In the genomic region with DNA sequence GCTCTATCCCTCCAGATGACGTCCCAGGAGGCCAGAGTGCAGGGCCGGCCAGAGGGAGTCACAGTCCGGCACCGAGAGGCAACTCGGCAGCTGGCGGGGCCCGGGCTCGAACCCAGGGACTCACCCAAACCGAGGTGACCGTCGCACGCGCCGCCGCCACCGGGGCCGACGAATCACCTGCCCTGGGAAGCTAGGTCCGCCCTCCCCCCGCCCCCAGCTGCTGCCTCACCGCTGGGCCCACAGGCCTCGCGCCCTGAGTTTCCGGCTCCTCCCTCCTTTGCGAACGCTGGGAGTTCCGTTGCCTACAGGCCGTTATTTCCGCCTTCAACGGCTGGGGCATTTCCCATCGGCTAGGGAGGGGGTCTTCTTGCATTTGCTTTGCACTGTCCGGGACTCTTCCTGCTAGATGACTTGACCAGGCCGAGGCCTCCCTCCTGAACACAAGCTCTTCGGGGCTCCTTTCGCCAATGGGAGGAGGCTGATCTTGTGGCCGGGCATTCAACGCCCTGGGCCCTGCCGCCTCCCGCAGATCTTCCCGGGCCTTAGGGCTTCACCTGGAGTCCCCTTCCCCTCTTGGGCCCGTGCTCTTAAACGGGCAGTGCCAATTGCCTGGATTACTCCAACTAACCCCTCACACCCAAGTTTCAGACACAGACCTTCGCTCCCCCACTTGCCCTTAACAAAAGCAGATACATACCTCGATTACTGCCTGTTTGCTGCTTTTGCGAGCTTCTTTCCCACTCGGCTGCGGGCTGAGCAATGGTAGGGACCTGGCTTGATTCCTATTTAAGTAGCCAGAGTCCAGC, we compare ENCODE assay signal across 8 cellular contexts. TPM values are rescaled to one million over a fixed set of nuclear protein-coding genes. Genes with fewer than 3 reads are reported as not detected.
DNase-seq lines count a peak whose midpoint lies in the region; ATAC-seq and TF ChIP-seq lines count a peak whose summit lies in the region.

A gene (minus strand): TSS at position 184 of the 806 bp plus-strand sequence. CDS start 4,674 bp downstream, outside the sequence.

- H3K27me3 ChIP-seq in ascending aorta (no peaks in the 10 kb centered on the region), right cardiac atrium (ENCODE audit: control insufficient read depth, insufficient read depth) (no peaks in the 10 kb centered on the region), uterus (no peaks in the 10 kb centered on the region)

- TF ChIP-seq POLR2A in uterus (IDR thresholded peaks at IDR 0.05) = peak in 1 of 2 donors; percentile 48

- TF ChIP-seq CTCF in GM13977 (IDR thresholded peaks at IDR 0.05; ENCODE audit: extremely low read depth, insufficient read depth, missing control alignments) = no peak
- no peak for TF ChIP-seq CTCF in ascending aorta (IDR thresholded peaks at IDR 0.05)
- peak in 1 of 4 experiments; percentile 28 for TF ChIP-seq CTCF in uterus (IDR thresholded peaks at IDR 0.05)

- H3K36me3 ChIP-seq in ascending aorta (no peaks in the 10 kb centered on the region), uterus (no peaks in the 10 kb centered on the region)

- H3K4me1 ChIP-seq in ascending aorta (peaks cover 0 to 10% of the 10 kb centered on the region in 2 donors), right cardiac atrium (ENCODE audit: control insufficient read depth, insufficient read depth, low read length) (no peaks in the 10 kb centered on the region), uterus (peaks cover 0 to under 1% of the 10 kb centered on the region in 2 donors)

- ATAC-seq in HG02885 (IDR thresholded peaks at IDR 0.05; ENCODE audit: poor library complexity, unreplicated experiment) (peak; percentile 81), right cardiac atrium (peak; percentile 95)

- H3K27ac ChIP-seq in ascending aorta (peak within 1 kb of the TSS; percentile 93 to 97), right cardiac atrium (ENCODE audit: low read length) (peak within 1 kb of the TSS; percentile 98), uterus (peak within 1 kb of the TSS; percentile 94 to 95)

- no peaks in the 10 kb centered on the region for H3K9me3 ChIP-seq in ascending aorta
- no peaks in the 10 kb centered on the region for H3K9me3 ChIP-seq in right cardiac atrium (ENCODE audit: control insufficient read depth, low read length)
- H3K9me3 ChIP-seq in uterus = no peaks in the 10 kb centered on the region

- DNase-seq in GM13977 (ENCODE audit: low spot score) = peak; percentile 97
- DNase-seq in NCI-H1930 (lab: John Stamatoyannopoulos, UW) = peak; percentile 66 to 80
- peak; percentile 88 for DNase-seq in T-helper 22 cell (ENCODE audit: low read depth)
- DNase-seq in ascending aorta (ENCODE audit: low spot score in 2 of 2) = peak; percentile 77 to 96
- DNase-seq in right cardiac atrium = peak; percentile 94 to 98 (median 98)
- DNase-seq in putamen (ENCODE audit: low spot score) = peak; percentile 92
- DNase-seq in uterus = peak; percentile 92 to 93

- 1% methylated on average over 47 of the region's 47 CpGs for WGBS in right cardiac atrium

- intact Hi-C loops in ascending aorta (cut with DNase I) = loop anchor here (1.0 to 5.0 kb wide), 4 partner anchors 13 to 258 kb away; a partner anchor contains a TSS
- intact Hi-C loops in right cardiac atrium (cut with DNase I) = no loop called here
- intact Hi-C loops in uterus (cut with DNase I; ENCODE audit: low total_unique reads) = loop anchor here (10.0 kb wide), 1 partner anchor 261 kb away; a partner anchor contains a TSS

- in situ Hi-C loops in GM13977 (cut with MboI; ENCODE audit: low pct_unique_long_range_greater_than_20kb, low sequenced_read_pairs, unreplicated experiment) = loop anchor here (25.0 kb wide), 1 partner anchor 263 kb away; a partner anchor contains a TSS

- H3K4me3 ChIP-seq in ascending aorta = peak within 1 kb of the TSS; percentile 90 to 96
- peak within 1 kb of the TSS; percentile 95 for H3K4me3 ChIP-seq in right cardiac atrium (ENCODE audit: low read length)
- H3K4me3 ChIP-seq in uterus = peak within 1 kb of the TSS; percentile 75 to 97

RNA-seq across cellular contexts. Expression of the gene that starts here (rescaled TPM):
- total RNA-seq in ascending aorta (6.7 TPM), right cardiac atrium (10 to 100 TPM; 15.3 to 19.8 (median 18.4) TPM), uterus (10 to 100 TPM in 3 of 4 donors, 1 to 10 TPM in 1; 2.0 to 35.8 (median 29.1) TPM)
- polyA plus RNA-seq in right cardiac atrium = 17.9 TPM

Comparison
In these comparisons a context has a peak if more than half of its experiments do, and no peak if none do; other contexts are left out.
1. Peak in every context shown above with its lines: DNase-seq, ATAC-seq, H3K4me3 ChIP-seq and H3K27ac ChIP-seq.
2. intact Hi-C loops: an anchor here in ascending aorta (1.0 to 5.0 kb wide) and uterus (10.0 kb wide); none called in right cardiac atrium.